ENCODE assay signal across 3 cellular contexts in the genomic region with DNA sequence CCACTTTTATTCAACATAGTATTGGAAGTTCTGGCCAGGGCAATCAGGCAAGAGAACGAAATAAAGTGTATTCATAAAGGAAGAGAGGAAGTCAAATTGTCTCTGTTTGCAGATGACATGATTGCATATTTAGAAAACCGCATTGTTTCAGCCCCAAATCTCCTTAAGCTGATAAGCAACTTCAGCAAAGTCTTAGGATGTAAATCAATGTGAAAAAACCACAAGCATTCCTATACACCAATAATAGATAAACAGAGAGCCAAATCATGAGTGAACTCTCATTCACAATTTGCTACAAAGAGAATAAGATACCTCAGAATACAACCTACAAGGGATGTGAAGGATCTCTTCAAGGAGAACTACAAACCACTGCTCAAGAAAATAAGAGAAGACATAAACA. TPM values are rescaled to one million over a fixed set of nuclear protein-coding genes. Genes with fewer than 3 reads are reported as not detected.
"Had no signal": no experiment of that assay in that cellular context is flagged by ENCODE, and none has a peak within 500 bp of the region (broad histone marks: within the 10 kb centered on the region; RNA-seq: fewer than 3 reads in every experiment).

No MANE protein-coding gene starts in this region.

RNA-seq across cellular contexts. Expression of a gene that starts 23.3 kb away (rescaled TPM):
- total RNA-seq: HT1080, K562, MCF 10A had no signal
